ENCODE assay signal across 9 cellular contexts in genomic region chr6:99905209-99906106, GRCh38.
DNase-seq lines count a peak whose midpoint lies in the region; ATAC-seq and TF ChIP-seq lines count a peak whose summit lies in the region.
"Had no signal": no experiment of that assay in that cellular context is flagged by ENCODE, and none has a peak within 500 bp of the region (broad histone marks: within the 10 kb centered on the region; RNA-seq: fewer than 3 reads in every experiment).

No MANE protein-coding gene starts in this region.

- no peak overlapping the region for H3K27ac Mint-ChIP-seq in memory B cell
- H3K27ac Mint-ChIP-seq in stimulated activated effector memory CD8-positive, alpha-beta T cell treated with anti-CD3 and anti-CD28 coated beads, Interleukin-12 subunit alpha, Interleukin-12 subunit beta, amount 100 ng/mL, for 72 hours, result no peak overlapping the region
- H3K27ac Mint-ChIP-seq: activated naive CD8-positive, alpha-beta T cell had no signal

- peaks cover 3% of the 10 kb centered on the region for H3K27me3 Mint-ChIP-seq in memory B cell

- H3K36me3 Mint-ChIP-seq in memory B cell, result no peaks in the 10 kb centered on the region
- H3K36me3 Mint-ChIP-seq in stimulated activated effector memory CD8-positive, alpha-beta T cell treated with anti-CD3 and anti-CD28 coated beads, Interleukin-12 subunit alpha, Interleukin-12 subunit beta, amount 100 ng/mL, for 72 hours, result no peaks in the 10 kb centered on the region
- H3K36me3 Mint-ChIP-seq: activated naive CD8-positive, alpha-beta T cell had no signal

- H3K9me3 Mint-ChIP-seq in memory B cell, result peaks cover 2% of the 10 kb centered on the region
- H3K9me3 Mint-ChIP-seq in stimulated activated effector memory CD8-positive, alpha-beta T cell treated with anti-CD3 and anti-CD28 coated beads, Interleukin-12 subunit alpha, Interleukin-12 subunit beta, amount 100 ng/mL, for 72 hours, result no peaks in the 10 kb centered on the region

- no peak overlapping the region for H3K4me3 ChIP-seq in gastroesophageal sphincter

- TF ChIP-seq EP300 in gastroesophageal sphincter (IDR thresholded peaks at IDR 0.05), result no peak

- TF ChIP-seq CTCF in gastroesophageal sphincter (IDR thresholded peaks at IDR 0.05), result peak in 1 of 4 experiments; percentile 32

- H3K27ac ChIP-seq in gastroesophageal sphincter, result no peak overlapping the region

- H3K9me3 ChIP-seq in gastroesophageal sphincter, result no peaks in the 10 kb centered on the region

- TF ChIP-seq POLR2A in gastroesophageal sphincter (IDR thresholded peaks at IDR 0.05), result no peak

- H3K4me1 ChIP-seq in gastroesophageal sphincter, result no peaks in the 10 kb centered on the region

- DNase-seq in G401 (ENCODE audit: low spot score), result peak; percentile 41
- DNase-seq in NCI-H748 (lab: John Stamatoyannopoulos, UW; ENCODE audit: unreplicated experiment), result peak; percentile 81
- peak; percentile 4 for DNase-seq in cerebellum (ENCODE audit: low spot score)
- no peak for DNase-seq in memory B cell (ENCODE audit: low spot score in 2 of 2)
- no peak for DNase-seq in stimulated activated effector memory CD8-positive, alpha-beta T cell treated with anti-CD3 and anti-CD28 coated beads, Interleukin-12 subunit alpha, Interleukin-12 subunit beta, amount 100 ng/mL, for 72 hours (ENCODE audit: low spot score in 2 of 2)

- ATAC-seq in GM21447 (IDR thresholded peaks at IDR 0.05; ENCODE audit: unreplicated experiment) (peak; percentile 88), HG03575 (IDR thresholded peaks at IDR 0.05; ENCODE audit: extremely low read depth, insufficient number of reproducible peaks, low FRiP score, unreplicated experiment) (peak; percentile 80), memory B cell (ENCODE audit: low read depth) (peak; percentile 27), gastroesophageal sphincter (no peak)
- ATAC-seq in stimulated activated effector memory CD8-positive, alpha-beta T cell treated with anti-CD3 and anti-CD28 coated beads, Interleukin-12 subunit alpha, Interleukin-12 subunit beta, amount 100 ng/mL, for 72 hours, result no peak

- H3K4me1 Mint-ChIP-seq in memory B cell, result no peaks in the 10 kb centered on the region
- H3K4me1 Mint-ChIP-seq in stimulated activated effector memory CD8-positive, alpha-beta T cell treated with anti-CD3 and anti-CD28 coated beads, Interleukin-12 subunit alpha, Interleukin-12 subunit beta, amount 100 ng/mL, for 72 hours, result no peaks in the 10 kb centered on the region

- in situ Hi-C loops in G401 (cut with HindIII; ENCODE audit: low sequenced_read_pairs), result no loop called here

- no peaks in the 10 kb centered on the region for H3K36me3 ChIP-seq in gastroesophageal sphincter

- H3K4me3 Mint-ChIP-seq in memory B cell, result no peak overlapping the region
- no peak overlapping the region for H3K4me3 Mint-ChIP-seq in stimulated activated effector memory CD8-positive, alpha-beta T cell treated with anti-CD3 and anti-CD28 coated beads, Interleukin-12 subunit alpha, Interleukin-12 subunit beta, amount 100 ng/mL, for 72 hours
- H3K4me3 Mint-ChIP-seq: activated naive CD8-positive, alpha-beta T cell had no signal

- WGBS in gastroesophageal sphincter (ENCODE audit: low coverage in 1 of 2), 2 donors, result 38 to 48% methylated on average over 4 of the region's 4 CpGs

- H3K27me3 ChIP-seq in gastroesophageal sphincter, result no peaks in the 10 kb centered on the region

Comparison
In these comparisons a context has a peak if more than half of its experiments do, and no peak if none do; other contexts are left out.
1. DNase-seq: peak in G401 (single experiment), NCI-H748 (single experiment) and cerebellum (single experiment); none in memory B cell (0 of 2) and stimulated activated effector memory CD8-positive, alpha-beta T cell treated with anti-CD3 and anti-CD28 coated beads, Interleukin-12 subunit alpha, Interleukin-12 subunit beta, amount 100 ng/mL, for 72 hours (0 of 2).
2. ATAC-seq: peak in GM21447 (single experiment), HG03575 (single experiment) and memory B cell (single experiment); none in stimulated activated effector memory CD8-positive, alpha-beta T cell treated with anti-CD3 and anti-CD28 coated beads, Interleukin-12 subunit alpha, Interleukin-12 subunit beta, amount 100 ng/mL, for 72 hours (single experiment) and gastroesophageal sphincter (single experiment).